In the genomic region with DNA sequence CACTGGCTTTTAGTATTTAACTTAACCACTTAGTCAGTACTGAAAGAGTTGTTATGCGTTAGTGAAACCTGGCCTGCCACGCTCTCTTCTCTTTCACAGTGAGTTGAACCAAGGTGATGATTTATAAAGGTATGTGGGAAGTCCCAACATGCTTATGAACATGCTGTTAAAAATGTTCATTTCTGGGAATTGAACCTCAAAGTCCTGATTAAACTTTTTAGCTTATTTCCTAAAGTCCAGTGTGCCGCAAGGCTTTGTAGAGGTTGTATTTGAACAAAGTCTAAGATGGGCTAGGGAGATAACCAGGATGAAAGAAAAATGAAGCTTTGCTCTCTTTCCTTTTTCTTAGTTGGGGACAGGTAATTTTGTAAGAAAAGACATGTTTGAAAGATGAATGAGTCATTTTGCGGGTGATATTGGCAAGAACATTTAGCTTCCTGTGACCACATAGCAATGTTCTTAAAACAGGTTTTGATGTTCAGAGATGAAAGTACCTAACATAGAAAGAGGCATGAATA, we compare ENCODE assay signal across 12 cellular contexts.
DNase-seq lines count a peak whose midpoint lies in the region; ATAC-seq and TF ChIP-seq lines count a peak whose summit lies in the region.
"Had no signal": no experiment of that assay in that cellular context is flagged by ENCODE, and none has a peak within 500 bp of the region (broad histone marks: within the 10 kb centered on the region; RNA-seq: fewer than 3 reads in every experiment).

No MANE protein-coding gene starts in this region.

- no peaks in the 10 kb centered on the region for H3K36me3 ChIP-seq in BE2C
- H3K36me3 ChIP-seq: ovary had no signal

- H3K4me1 Mint-ChIP-seq in activated T-helper 1 cell treated with anti-CD3 and anti-CD28 coated beads, Interleukin-12 subunit alpha, Interleukin-12 subunit beta, Interleukin-2, Interleukin-4 antibody, amounts not matched to agents 30 ng/mL and 10 ng/mL and 1 ng/mL, durations not matched to agents 14 hours and 24 hours and 36 hours (ENCODE audit: low read depth): peaks cover 7% of the 10 kb centered on the region

- intact Hi-C loops in activated T-helper 1 cell treated with anti-CD3 and anti-CD28 coated beads, Interleukin-12 subunit alpha, Interleukin-12 subunit beta, Interleukin-2, Interleukin-4 antibody, amounts not matched to agents 30 ng/mL and 10 ng/mL and 1 ng/mL, durations not matched to agents 14 hours and 24 hours and 36 hours (cut with micrococcal nuclease): loop anchor here (10.0 kb wide), 1 partner anchor 267 kb away; the partner anchor contains the start of gene DTHD1

- H3K9me3 Mint-ChIP-seq in activated T-helper 1 cell treated with anti-CD3 and anti-CD28 coated beads, Interleukin-12 subunit alpha, Interleukin-12 subunit beta, Interleukin-2, Interleukin-4 antibody, amounts not matched to agents 30 ng/mL and 10 ng/mL and 1 ng/mL, durations not matched to agents 14 hours and 24 hours and 36 hours: no peaks in the 10 kb centered on the region

- DNase-seq in GM12865 (ENCODE audit: low read depth) (peak; percentile 79), Ammon's horn (ENCODE audit: low spot score) (no peak), BE2C (no peak), NCI-H2196 (lab: John Stamatoyannopoulos, UW; ENCODE audit: unreplicated experiment) (no peak), GOT3 (lab: John Stamatoyannopoulos, UW) (no peak)
- no peak for DNase-seq in activated T-helper 1 cell treated with anti-CD3 and anti-CD28 coated beads, Interleukin-12 subunit alpha, Interleukin-12 subunit beta, Interleukin-2, Interleukin-4 antibody, amounts not matched to agents 30 ng/mL and 10 ng/mL and 1 ng/mL, durations not matched to agents 14 hours and 24 hours and 36 hours (ENCODE audit: low spot score)
- DNase-seq: body of pancreas, Caco-2, IMR-90, ovary had no signal

- H3K4me3 ChIP-seq in GM12865 (ENCODE audit: low read depth, low read length): no peak overlapping the region
- no peak overlapping the region for H3K4me3 ChIP-seq in BE2C (ENCODE audit: low read depth, low read length)
- H3K4me3 ChIP-seq: body of pancreas, ovary had no signal

- no peaks in the 10 kb centered on the region for H3K36me3 Mint-ChIP-seq in activated T-helper 1 cell treated with anti-CD3 and anti-CD28 coated beads, Interleukin-12 subunit alpha, Interleukin-12 subunit beta, Interleukin-2, Interleukin-4 antibody, amounts not matched to agents 30 ng/mL and 10 ng/mL and 1 ng/mL, durations not matched to agents 14 hours and 24 hours and 36 hours (ENCODE audit: low read depth)

- ATAC-seq in GM19452 (IDR thresholded peaks at IDR 0.05; ENCODE audit: unreplicated experiment): peak; percentile 91
- peak; percentile 88 for ATAC-seq in HG03064 (IDR thresholded peaks at IDR 0.05; ENCODE audit: low read depth, unreplicated experiment)
- ATAC-seq: body of pancreas had no signal

- TF ChIP-seq CTCF in GM12865 (IDR thresholded peaks at IDR 0.05; ENCODE audit: insufficient read depth, low read depth, low read length, missing control alignments): no peak
- no peak for TF ChIP-seq CTCF in BE2C (IDR thresholded peaks at IDR 0.05; ENCODE audit: low read depth, low read length)

- no peaks in the 10 kb centered on the region for H3K4me1 ChIP-seq in BE2C
- H3K4me1 ChIP-seq: body of pancreas, Caco-2 had no signal

- no peaks in the 10 kb centered on the region for H3K27me3 ChIP-seq in BE2C
- H3K27me3 ChIP-seq: body of pancreas, ovary had no signal

- peak overlapping the region; percentile 28 for H3K27ac Mint-ChIP-seq in activated T-helper 1 cell treated with anti-CD3 and anti-CD28 coated beads, Interleukin-12 subunit alpha, Interleukin-12 subunit beta, Interleukin-2, Interleukin-4 antibody, amounts not matched to agents 30 ng/mL and 10 ng/mL and 1 ng/mL, durations not matched to agents 14 hours and 24 hours and 36 hours

- H3K4me3 Mint-ChIP-seq in activated T-helper 1 cell treated with anti-CD3 and anti-CD28 coated beads, Interleukin-12 subunit alpha, Interleukin-12 subunit beta, Interleukin-2, Interleukin-4 antibody, amounts not matched to agents 30 ng/mL and 10 ng/mL and 1 ng/mL, durations not matched to agents 14 hours and 24 hours and 36 hours: no peak overlapping the region

- H3K27me3 Mint-ChIP-seq in activated T-helper 1 cell treated with anti-CD3 and anti-CD28 coated beads, Interleukin-12 subunit alpha, Interleukin-12 subunit beta, Interleukin-2, Interleukin-4 antibody, amounts not matched to agents 30 ng/mL and 10 ng/mL and 1 ng/mL, durations not matched to agents 14 hours and 24 hours and 36 hours (ENCODE audit: insufficient read depth): no peaks in the 10 kb centered on the region

- H3K9me3 ChIP-seq in BE2C: no peaks in the 10 kb centered on the region
- H3K9me3 ChIP-seq: body of pancreas, Caco-2, ovary had no signal
